In the genomic region with DNA sequence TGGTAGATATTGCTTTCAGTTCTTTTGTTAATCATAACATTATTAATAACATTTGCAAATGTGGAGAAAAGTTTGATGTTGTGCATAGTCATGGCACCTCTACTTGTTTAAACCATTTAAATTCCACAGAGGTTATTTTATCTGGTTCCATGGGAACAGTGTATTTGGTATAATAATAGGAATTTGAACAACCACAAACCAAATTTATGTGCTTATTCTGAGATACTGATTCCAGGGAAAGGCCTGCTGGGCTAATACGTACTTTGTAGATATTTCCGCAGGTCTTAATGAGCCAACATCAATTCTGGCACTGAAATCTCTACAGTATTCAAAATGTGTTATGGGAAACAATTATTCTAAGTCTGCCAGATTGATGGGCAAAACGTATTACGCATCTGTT, we compare ENCODE assay signal across 2 cellular contexts.
TF ChIP-seq lines count a peak whose summit lies in the region.

No MANE protein-coding gene starts in this region.

TF ChIP-seq in SK-N-SH treated with all-trans-retinoic acid at 6 μM for 48 hours, 23 proteins besides CTCF, POLR2A, EP300 and RAD21 (continued from another document):
- TF ChIP-seq, protein P1, sequence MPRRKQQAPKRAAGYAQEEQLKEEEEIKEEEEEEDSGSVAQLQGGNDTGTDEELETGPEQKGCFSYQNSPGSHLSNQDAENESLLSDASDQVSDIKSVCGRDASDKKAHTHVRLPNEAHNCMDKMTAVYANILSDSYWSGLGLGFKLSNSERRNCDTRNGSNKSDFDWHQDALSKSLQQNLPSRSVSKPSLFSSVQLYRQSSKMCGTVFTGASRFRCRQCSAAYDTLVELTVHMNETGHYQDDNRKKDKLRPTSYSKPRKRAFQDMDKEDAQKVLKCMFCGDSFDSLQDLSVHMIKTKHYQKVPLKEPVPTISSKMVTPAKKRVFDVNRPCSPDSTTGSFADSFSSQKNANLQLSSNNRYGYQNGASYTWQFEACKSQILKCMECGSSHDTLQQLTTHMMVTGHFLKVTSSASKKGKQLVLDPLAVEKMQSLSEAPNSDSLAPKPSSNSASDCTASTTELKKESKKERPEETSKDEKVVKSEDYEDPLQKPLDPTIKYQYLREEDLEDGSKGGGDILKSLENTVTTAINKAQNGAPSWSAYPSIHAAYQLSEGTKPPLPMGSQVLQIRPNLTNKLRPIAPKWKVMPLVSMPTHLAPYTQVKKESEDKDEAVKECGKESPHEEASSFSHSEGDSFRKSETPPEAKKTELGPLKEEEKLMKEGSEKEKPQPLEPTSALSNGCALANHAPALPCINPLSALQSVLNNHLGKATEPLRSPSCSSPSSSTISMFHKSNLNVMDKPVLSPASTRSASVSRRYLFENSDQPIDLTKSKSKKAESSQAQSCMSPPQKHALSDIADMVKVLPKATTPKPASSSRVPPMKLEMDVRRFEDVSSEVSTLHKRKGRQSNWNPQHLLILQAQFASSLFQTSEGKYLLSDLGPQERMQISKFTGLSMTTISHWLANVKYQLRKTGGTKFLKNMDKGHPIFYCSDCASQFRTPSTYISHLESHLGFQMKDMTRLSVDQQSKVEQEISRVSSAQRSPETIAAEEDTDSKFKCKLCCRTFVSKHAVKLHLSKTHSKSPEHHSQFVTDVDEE (CRISPR knock-in tag; IDR thresholded peaks at IDR 0.05), result no peak
- TF ChIP-seq SNAI2 (CRISPR knock-in tag; IDR thresholded peaks at IDR 0.05) (no peak), TCF4 (CRISPR knock-in tag; IDR thresholded peaks at IDR 0.05; ENCODE audit: borderline replicate concordance) (no peak), ARNTL (CRISPR knock-in tag; IDR thresholded peaks at IDR 0.05; ENCODE audit: borderline replicate concordance, low read depth) (no peak), ZNF8 (CRISPR knock-in tag; IDR thresholded peaks at IDR 0.05) (no peak), ZC3H10 (CRISPR knock-in tag; IDR thresholded peaks at IDR 0.05) (no peak), RARB (CRISPR knock-in tag; IDR thresholded peaks at IDR 0.05) (no peak), ZNF565 (CRISPR knock-in tag; conservative IDR thresholded peaks at IDR 0.05; ENCODE audit: low read depth) (no peak), ZNF70 (CRISPR knock-in tag; IDR thresholded peaks at IDR 0.05) (no peak)
- TF ChIP-seq, protein P2, sequence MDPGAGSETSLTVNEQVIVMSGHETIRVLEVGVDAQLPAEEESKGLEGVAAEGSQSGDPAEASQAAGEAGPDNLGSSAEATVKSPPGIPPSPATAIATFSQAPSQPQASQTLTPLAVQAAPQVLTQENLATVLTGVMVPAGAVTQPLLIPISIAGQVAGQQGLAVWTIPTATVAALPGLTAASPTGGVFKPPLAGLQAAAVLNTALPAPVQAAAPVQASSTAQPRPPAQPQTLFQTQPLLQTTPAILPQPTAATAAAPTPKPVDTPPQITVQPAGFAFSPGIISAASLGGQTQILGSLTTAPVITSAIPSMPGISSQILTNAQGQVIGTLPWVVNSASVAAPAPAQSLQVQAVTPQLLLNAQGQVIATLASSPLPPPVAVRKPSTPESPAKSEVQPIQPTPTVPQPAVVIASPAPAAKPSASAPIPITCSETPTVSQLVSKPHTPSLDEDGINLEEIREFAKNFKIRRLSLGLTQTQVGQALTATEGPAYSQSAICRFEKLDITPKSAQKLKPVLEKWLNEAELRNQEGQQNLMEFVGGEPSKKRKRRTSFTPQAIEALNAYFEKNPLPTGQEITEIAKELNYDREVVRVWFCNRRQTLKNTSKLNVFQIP (CRISPR knock-in tag; IDR thresholded peaks at IDR 0.05; ENCODE audit: borderline replicate concordance, low read depth), result no peak
- TF ChIP-seq, protein P3, sequence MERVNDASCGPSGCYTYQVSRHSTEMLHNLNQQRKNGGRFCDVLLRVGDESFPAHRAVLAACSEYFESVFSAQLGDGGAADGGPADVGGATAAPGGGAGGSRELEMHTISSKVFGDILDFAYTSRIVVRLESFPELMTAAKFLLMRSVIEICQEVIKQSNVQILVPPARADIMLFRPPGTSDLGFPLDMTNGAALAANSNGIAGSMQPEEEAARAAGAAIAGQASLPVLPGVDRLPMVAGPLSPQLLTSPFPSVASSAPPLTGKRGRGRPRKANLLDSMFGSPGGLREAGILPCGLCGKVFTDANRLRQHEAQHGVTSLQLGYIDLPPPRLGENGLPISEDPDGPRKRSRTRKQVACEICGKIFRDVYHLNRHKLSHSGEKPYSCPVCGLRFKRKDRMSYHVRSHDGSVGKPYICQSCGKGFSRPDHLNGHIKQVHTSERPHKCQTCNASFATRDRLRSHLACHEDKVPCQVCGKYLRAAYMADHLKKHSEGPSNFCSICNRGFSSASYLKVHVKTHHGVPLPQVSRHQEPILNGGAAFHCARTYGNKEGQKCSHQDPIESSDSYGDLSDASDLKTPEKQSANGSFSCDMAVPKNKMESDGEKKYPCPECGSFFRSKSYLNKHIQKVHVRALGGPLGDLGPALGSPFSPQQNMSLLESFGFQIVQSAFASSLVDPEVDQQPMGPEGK (CRISPR knock-in tag; IDR thresholded peaks at IDR 0.05; ENCODE audit: borderline replicate concordance), result no peak

TF ChIP-seq in SK-N-SH, 30 proteins besides CTCF, POLR2A, EP300 and RAD21 (continued from another document):
- TF ChIP-seq, protein P4, sequence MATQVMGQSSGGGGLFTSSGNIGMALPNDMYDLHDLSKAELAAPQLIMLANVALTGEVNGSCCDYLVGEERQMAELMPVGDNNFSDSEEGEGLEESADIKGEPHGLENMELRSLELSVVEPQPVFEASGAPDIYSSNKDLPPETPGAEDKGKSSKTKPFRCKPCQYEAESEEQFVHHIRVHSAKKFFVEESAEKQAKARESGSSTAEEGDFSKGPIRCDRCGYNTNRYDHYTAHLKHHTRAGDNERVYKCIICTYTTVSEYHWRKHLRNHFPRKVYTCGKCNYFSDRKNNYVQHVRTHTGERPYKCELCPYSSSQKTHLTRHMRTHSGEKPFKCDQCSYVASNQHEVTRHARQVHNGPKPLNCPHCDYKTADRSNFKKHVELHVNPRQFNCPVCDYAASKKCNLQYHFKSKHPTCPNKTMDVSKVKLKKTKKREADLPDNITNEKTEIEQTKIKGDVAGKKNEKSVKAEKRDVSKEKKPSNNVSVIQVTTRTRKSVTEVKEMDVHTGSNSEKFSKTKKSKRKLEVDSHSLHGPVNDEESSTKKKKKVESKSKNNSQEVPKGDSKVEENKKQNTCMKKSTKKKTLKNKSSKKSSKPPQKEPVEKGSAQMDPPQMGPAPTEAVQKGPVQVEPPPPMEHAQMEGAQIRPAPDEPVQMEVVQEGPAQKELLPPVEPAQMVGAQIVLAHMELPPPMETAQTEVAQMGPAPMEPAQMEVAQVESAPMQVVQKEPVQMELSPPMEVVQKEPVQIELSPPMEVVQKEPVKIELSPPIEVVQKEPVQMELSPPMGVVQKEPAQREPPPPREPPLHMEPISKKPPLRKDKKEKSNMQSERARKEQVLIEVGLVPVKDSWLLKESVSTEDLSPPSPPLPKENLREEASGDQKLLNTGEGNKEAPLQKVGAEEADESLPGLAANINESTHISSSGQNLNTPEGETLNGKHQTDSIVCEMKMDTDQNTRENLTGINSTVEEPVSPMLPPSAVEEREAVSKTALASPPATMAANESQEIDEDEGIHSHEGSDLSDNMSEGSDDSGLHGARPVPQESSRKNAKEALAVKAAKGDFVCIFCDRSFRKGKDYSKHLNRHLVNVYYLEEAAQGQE (IDR thresholded peaks at IDR 0.05; ENCODE audit: low read depth, low read length), result no peak
- TF ChIP-seq TCF12 (IDR thresholded peaks at IDR 0.05) (no peak), RXRA (IDR thresholded peaks at IDR 0.05; ENCODE audit: borderline replicate concordance, low read depth) (no peak), MEF2A (IDR thresholded peaks at IDR 0.05; ENCODE audit: borderline replicate concordance, low read depth) (no peak), FOSL2 (IDR thresholded peaks at IDR 0.05; ENCODE audit: borderline replicate concordance, low read depth) (no peak), ELF1 (IDR thresholded peaks at IDR 0.05) (no peak), FOXM1 (IDR thresholded peaks at IDR 0.05; ENCODE audit: low read depth) (no peak), GABPA (IDR thresholded peaks at IDR 0.05; ENCODE audit: low read depth) (no peak), NFIC (IDR thresholded peaks at IDR 0.05; ENCODE audit: borderline replicate concordance) (no peak)
- TF ChIP-seq, protein P5, sequence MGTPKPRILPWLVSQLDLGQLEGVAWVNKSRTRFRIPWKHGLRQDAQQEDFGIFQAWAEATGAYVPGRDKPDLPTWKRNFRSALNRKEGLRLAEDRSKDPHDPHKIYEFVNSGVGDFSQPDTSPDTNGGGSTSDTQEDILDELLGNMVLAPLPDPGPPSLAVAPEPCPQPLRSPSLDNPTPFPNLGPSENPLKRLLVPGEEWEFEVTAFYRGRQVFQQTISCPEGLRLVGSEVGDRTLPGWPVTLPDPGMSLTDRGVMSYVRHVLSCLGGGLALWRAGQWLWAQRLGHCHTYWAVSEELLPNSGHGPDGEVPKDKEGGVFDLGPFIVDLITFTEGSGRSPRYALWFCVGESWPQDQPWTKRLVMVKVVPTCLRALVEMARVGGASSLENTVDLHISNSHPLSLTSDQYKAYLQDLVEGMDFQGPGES (IDR thresholded peaks at IDR 0.05; ENCODE audit: low read depth, low read length), result no peak
- TF ChIP-seq, protein P6, sequence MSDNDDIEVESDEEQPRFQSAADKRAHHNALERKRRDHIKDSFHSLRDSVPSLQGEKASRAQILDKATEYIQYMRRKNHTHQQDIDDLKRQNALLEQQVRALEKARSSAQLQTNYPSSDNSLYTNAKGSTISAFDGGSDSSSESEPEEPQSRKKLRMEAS (IDR thresholded peaks at IDR 0.05; ENCODE audit: low read depth), result no peak
